1 cellular context compared by ENCODE assay signal in genomic region chr18:58580623-58581022, GRCh38.
TF ChIP-seq lines count a peak whose summit lies in the region.

No MANE protein-coding gene starts in this region.

TF ChIP-seq in H1, 55 proteins besides CTCF, POLR2A, EP300 and RAD21:
- TF ChIP-seq CEBPB (IDR thresholded peaks at IDR 0.05; ENCODE audit: low read depth, low read length) (peak; percentile 77), CHD1 (IDR thresholded peaks at IDR 0.05; ENCODE audit: low read depth, low read length) (no peak), GABPA (IDR thresholded peaks at IDR 0.05; ENCODE audit: borderline replicate concordance, insufficient read depth, low read length) (no peak), SAP30 (IDR thresholded peaks at IDR 0.05; ENCODE audit: insufficient read depth, insufficient replicate concordance, low read length) (no peak), TBP (IDR thresholded peaks at IDR 0.05; ENCODE audit: low read depth, low read length) (0 out of 2 replicates have a peak, but pooled peaks have one; percentile 40), YY1 (IDR thresholded peaks at IDR 0.05; ENCODE audit: low read depth, low read length) (0 out of 2 replicates have a peak, but pooled peaks have one; percentile 48), MAFK (IDR thresholded peaks at IDR 0.05; ENCODE audit: low read depth, low read length) (0 out of 2 replicates have a peak, but pooled peaks have one; percentile 34), TAF1 (IDR thresholded peaks at IDR 0.05; ENCODE audit: low read depth, low read length) (0 out of 2 replicates have a peak, but pooled peaks have one; percentile 20), TEAD4 (IDR thresholded peaks at IDR 0.05; ENCODE audit: low read depth, low read length) (peak; percentile 41; the same call in 1 of the 2 replicates), CBX5 (IDR thresholded peaks at IDR 0.05; ENCODE audit: low read depth, low read length) (no peak), TAF7 (optimal IDR thresholded peaks at IDR 0.05; ENCODE audit: borderline replicate concordance, low read depth, low read length) (no peak), SRF (IDR thresholded peaks at IDR 0.05; ENCODE audit: low read depth, low read length) (peak; percentile 98), HDAC2 (IDR thresholded peaks at IDR 0.05; ENCODE audit: borderline replicate concordance in 1 of 2, low read depth in 2 of 2, low read length in 2 of 2) (no peak)
- TF ChIP-seq, protein P1, sequence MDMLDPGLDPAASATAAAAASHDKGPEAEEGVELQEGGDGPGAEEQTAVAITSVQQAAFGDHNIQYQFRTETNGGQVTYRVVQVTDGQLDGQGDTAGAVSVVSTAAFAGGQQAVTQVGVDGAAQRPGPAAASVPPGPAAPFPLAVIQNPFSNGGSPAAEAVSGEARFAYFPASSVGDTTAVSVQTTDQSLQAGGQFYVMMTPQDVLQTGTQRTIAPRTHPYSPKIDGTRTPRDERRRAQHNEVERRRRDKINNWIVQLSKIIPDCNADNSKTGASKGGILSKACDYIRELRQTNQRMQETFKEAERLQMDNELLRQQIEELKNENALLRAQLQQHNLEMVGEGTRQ (IDR thresholded peaks at IDR 0.05; ENCODE audit: low read length), result no peak
TF ChIP-seq in H1: peak in this region for 7.
